Comparison of ENCODE assay signal across 11 cellular contexts in genomic region chr4:101367201-101367600, GRCh38. TPM values are rescaled to one million over a fixed set of nuclear protein-coding genes. Genes with fewer than 3 reads are reported as not detected.
A peak's percentile ranks its signal among the peaks of the same experiment; 100 is the strongest.
DNase-seq lines count a peak whose midpoint lies in the region; ATAC-seq and TF ChIP-seq lines count a peak whose summit lies in the region.
"Had no signal": no experiment of that assay in that cellular context is flagged by ENCODE, and none has a peak within 500 bp of the region (broad histone marks: within the 10 kb centered on the region; RNA-seq: fewer than 3 reads in every experiment).

No MANE protein-coding gene starts in this region.

- peaks cover 20% of the 10 kb centered on the region for H3K4me1 ChIP-seq in skeletal muscle satellite cell (ENCODE audit: control insufficient read depth, insufficient read depth, low read length)

- no peak overlapping the region for H3K4me3 ChIP-seq in fibroblast of pulmonary artery (replicated peaks; ENCODE audit: low read depth, low read length)
- H3K4me3 ChIP-seq in skeletal muscle satellite cell (ENCODE audit: low read length): peak overlapping the region; percentile 17

- peak overlapping the region; percentile 67 for H3K4me2 ChIP-seq in skeletal muscle satellite cell (ENCODE audit: low read length)

- no peak for TF ChIP-seq CTCF in fibroblast of pulmonary artery (IDR thresholded peaks at IDR 0.05; ENCODE audit: low read length, missing control alignments)

- no peaks in the 10 kb centered on the region for H3K9me3 ChIP-seq in skeletal muscle satellite cell (replicated peaks; ENCODE audit: low read length)

- DNase-seq in GM03348 (ENCODE audit: low spot score) (peak; percentile 80), fibroblast of pulmonary artery (ENCODE audit: low read depth) (peak; percentile 85), globus pallidus (ENCODE audit: low spot score) (no peak), inferior parietal cortex (ENCODE audit: extremely low spot score) (no peak)
- DNase-seq: hypothalamus; KBM-7; NCI-H1930; stimulated activated naive CD8-positive, alpha-beta T cell treated with anti-CD3 and anti-CD28 coated beads, Interleukin-15, amount 100 ng/mL, for 72 hours had no signal

- ATAC-seq in SK-N-SH treated with all-trans-retinoic acid at 6 μM for 48 hours (peak; percentile 86), HG03378 (IDR thresholded peaks at IDR 0.05; ENCODE audit: unreplicated experiment) (no peak)
- ATAC-seq: stimulated activated naive CD8-positive, alpha-beta T cell treated with anti-CD3 and anti-CD28 coated beads, Interleukin-15, amount 100 ng/mL, for 72 hours had no signal

- no peaks in the 10 kb centered on the region for H3K27me3 ChIP-seq in skeletal muscle satellite cell (ENCODE audit: control insufficient read depth, insufficient read depth, low read length)

- no peaks in the 10 kb centered on the region for H3K36me3 ChIP-seq in skeletal muscle satellite cell (ENCODE audit: insufficient read depth, low read length)

- H3K9ac ChIP-seq in skeletal muscle satellite cell (ENCODE audit: low read depth, low read length): peak overlapping the region; percentile 58

TF ChIP-seq in SK-N-SH treated with all-trans-retinoic acid at 6 μM for 48 hours, 23 proteins besides CTCF, POLR2A, EP300 and RAD21:
- TF ChIP-seq ZFP30 (CRISPR knock-in tag; IDR thresholded peaks at IDR 0.05) (no peak), ZFP3 (CRISPR knock-in tag; IDR thresholded peaks at IDR 0.05) (no peak), SNAI2 (CRISPR knock-in tag; IDR thresholded peaks at IDR 0.05) (no peak), ARNTL (CRISPR knock-in tag; IDR thresholded peaks at IDR 0.05; ENCODE audit: borderline replicate concordance, low read depth) (no peak), ZC3H10 (CRISPR knock-in tag; IDR thresholded peaks at IDR 0.05) (no peak), TOX (CRISPR knock-in tag; IDR thresholded peaks at IDR 0.05; ENCODE audit: borderline replicate concordance) (no peak), CSRNP3 (CRISPR knock-in tag; IDR thresholded peaks at IDR 0.05) (no peak), ISL1 (CRISPR knock-in tag; IDR thresholded peaks at IDR 0.05) (no peak), ZNF565 (CRISPR knock-in tag; conservative IDR thresholded peaks at IDR 0.05; ENCODE audit: low read depth) (no peak), BACH2 (CRISPR knock-in tag; IDR thresholded peaks at IDR 0.05; ENCODE audit: borderline replicate concordance) (no peak), TSHZ2 (CRISPR knock-in tag; IDR thresholded peaks at IDR 0.05) (no peak), TCF4 (CRISPR knock-in tag; IDR thresholded peaks at IDR 0.05; ENCODE audit: borderline replicate concordance) (no peak), ZNF70 (CRISPR knock-in tag; IDR thresholded peaks at IDR 0.05) (no peak), GLIS3 (CRISPR knock-in tag; IDR thresholded peaks at IDR 0.05) (no peak)

RNA-seq across cellular contexts. Expression of gene PPP3CA, which starts 19.9 kb away (rescaled TPM):
- 38.2 and 43.3 TPM in 2 replicates for total RNA-seq in skeletal muscle satellite cell (2012; rRNA removed)

Comparison
In these comparisons a context has a peak if more than half of its experiments do, and no peak if none do; other contexts are left out.
1. DNase-seq: peak in GM03348 (single experiment) and fibroblast of pulmonary artery (single experiment); none in globus pallidus (single experiment) and inferior parietal cortex (single experiment).